In genomic region chr1:62834400-62834987, GRCh38 we compare ENCODE assay signal across 1 cellular context.
TF ChIP-seq lines count a peak whose summit lies in the region.

No MANE protein-coding gene starts in this region.

TF ChIP-seq in K562, 482 proteins besides CTCF, POLR2A, EP300 and RAD21:
- TF ChIP-seq, protein P1, sequence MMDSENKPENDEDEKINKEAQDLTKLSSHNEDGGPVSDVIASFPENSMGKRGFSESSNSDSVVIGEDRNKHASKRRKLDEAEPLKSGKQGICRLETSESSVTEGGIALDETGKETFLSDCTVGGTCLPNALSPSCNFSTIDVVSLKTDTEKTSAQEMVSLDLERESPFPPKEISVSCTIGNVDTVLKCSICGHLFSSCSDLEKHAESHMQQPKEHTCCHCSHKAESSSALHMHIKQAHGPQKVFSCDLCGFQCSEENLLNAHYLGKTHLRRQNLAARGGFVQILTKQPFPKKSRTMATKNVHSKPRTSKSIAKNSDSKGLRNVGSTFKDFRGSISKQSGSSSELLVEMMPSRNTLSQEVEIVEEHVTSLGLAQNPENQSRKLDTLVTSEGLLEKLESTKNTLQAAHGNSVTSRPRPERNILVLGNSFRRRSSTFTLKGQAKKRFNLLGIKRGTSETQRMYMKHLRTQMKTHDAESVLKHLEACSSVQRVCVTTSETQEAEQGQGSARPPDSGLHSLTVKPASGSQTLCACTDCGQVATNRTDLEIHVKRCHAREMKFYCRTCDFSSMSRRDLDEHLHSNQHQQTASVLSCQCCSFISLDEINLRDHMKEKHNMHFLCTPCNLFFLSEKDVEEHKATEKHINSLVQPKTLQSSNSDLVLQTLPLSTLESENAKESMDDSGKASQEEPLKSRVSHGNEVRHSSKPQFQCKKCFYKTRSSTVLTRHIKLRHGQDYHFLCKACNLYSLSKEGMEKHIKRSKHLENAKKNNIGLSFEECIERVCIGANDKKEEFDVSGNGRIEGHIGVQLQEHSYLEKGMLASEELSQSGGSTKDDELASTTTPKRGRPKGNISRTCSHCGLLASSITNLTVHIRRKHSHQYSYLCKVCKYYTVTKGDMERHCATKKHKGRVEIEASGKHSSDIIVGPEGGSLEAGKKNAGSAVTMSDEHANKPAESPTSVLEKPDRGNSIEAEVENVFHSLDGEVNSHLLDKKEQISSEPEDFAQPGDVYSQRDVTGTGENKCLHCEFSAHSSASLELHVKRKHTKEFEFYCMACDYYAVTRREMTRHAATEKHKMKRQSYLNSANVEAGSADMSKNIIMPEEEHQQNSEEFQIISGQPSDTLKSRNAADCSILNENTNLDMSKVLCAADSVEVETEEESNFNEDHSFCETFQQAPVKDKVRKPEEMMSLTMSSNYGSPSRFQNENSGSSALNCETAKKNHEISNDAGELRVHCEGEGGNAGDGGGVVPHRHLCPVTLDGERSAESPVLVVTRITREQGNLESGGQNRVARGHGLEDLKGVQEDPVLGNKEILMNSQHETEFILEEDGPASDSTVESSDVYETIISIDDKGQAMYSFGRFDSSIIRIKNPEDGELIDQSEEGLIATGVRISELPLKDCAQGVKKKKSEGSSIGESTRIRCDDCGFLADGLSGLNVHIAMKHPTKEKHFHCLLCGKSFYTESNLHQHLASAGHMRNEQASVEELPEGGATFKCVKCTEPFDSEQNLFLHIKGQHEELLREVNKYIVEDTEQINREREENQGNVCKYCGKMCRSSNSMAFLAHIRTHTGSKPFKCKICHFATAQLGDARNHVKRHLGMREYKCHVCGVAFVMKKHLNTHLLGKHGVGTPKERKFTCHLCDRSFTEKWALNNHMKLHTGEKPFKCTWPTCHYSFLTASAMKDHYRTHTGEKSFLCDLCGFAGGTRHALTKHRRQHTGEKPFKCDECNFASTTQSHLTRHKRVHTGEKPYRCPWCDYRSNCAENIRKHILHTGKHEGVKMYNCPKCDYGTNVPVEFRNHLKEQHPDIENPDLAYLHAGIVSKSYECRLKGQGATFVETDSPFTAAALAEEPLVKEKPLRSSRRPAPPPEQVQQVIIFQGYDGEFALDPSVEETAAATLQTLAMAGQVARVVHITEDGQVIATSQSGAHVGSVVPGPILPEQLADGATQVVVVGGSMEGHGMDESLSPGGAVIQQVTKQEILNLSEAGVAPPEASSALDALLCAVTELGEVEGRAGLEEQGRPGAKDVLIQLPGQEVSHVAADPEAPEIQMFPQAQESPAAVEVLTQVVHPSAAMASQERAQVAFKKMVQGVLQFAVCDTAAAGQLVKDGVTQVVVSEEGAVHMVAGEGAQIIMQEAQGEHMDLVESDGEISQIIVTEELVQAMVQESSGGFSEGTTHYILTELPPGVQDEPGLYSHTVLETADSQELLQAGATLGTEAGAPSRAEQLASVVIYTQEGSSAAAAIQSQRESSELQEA (IDR thresholded peaks at IDR 0.05; ENCODE audit: low read depth): no peak
- TF ChIP-seq C11orf30 (IDR thresholded peaks at IDR 0.05; ENCODE audit: low read depth) (peak; percentile 4; the same call in 1 of the 2 replicates), ZNF316 (IDR thresholded peaks at IDR 0.05) (peak; percentile 64; the same call in 1 of the 2 replicates), ZNF408 (CRISPR knock-in tag; IDR thresholded peaks at IDR 0.05; ENCODE audit: low read depth) (no peak), XRCC3 (IDR thresholded peaks at IDR 0.05) (no peak)
